ENCODE assay signal across 8 cellular contexts in the genomic region with DNA sequence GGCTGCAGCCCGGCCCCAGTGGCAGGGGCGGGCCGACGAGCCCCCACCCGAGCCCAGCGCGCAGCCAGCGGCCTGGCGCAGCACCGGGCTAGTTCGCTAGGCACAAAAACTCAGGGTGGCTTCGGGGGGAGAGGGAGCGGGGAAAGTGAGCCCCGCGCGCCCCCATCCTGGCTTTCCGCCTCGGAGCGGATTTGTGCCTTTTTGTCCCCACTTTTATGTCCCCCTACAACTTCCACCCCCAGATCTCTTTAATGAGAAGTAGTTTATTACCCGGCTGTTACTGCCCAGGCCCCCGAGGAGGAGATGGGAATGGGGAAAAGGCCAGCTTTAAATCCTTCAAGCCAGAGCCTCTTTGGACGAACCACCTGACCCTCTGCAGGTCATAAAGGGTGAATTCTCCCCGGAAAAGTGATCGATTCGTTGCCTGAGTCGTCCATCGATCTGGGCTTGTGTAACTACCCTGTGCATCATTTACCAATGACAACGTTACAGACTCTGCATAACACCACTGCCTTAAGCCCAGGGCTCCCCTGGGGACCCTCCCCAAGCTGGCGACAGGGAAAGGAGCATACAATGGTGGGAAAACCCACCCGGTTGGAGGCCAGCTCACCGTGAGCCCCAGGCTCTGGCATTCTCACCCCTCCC. TPM values are rescaled to one million over a fixed set of nuclear protein-coding genes. Genes with fewer than 3 reads are reported as not detected.
DNase-seq lines count a peak whose midpoint lies in the region; ATAC-seq and TF ChIP-seq lines count a peak whose summit lies in the region.

No MANE protein-coding gene starts in this region.

- H3K4me1 Mint-ChIP-seq in HFFc6 (ENCODE audit: low read depth) (peaks cover 70% of the 10 kb centered on the region), immature natural killer cell (peaks cover 13 to 18% of the 10 kb centered on the region in 2 donors)
- H3K4me1 Mint-ChIP-seq in activated naive CD8-positive, alpha-beta T cell treated with anti-CD3 and anti-CD28 coated beads, Interleukin-2, amount 10 ng/mL, durations not matched to agents 7 days and 5 days = peaks cover 7% of the 10 kb centered on the region

- H3K36me3 ChIP-seq in skeletal muscle tissue (ENCODE audit: control insufficient read depth in 3 of 3, insufficient read depth in 3 of 3, low read length in 3 of 3) = no peaks in the 10 kb centered on the region

- peak overlapping the region; percentile 7 for H3K27ac ChIP-seq in skeletal muscle tissue (ENCODE audit: low read depth, low read length)

- no peaks in the 10 kb centered on the region for H3K9me3 Mint-ChIP-seq in HFFc6
- no peaks in the 10 kb centered on the region for H3K9me3 Mint-ChIP-seq in activated naive CD8-positive, alpha-beta T cell treated with anti-CD3 and anti-CD28 coated beads, Interleukin-2, amount 10 ng/mL, durations not matched to agents 7 days and 5 days
- peaks cover 0 to 2% (median 0%) of the 10 kb centered on the region in 6 donors for H3K9me3 Mint-ChIP-seq in immature natural killer cell

- DNase-seq in HFFc6 = no peak
- DNase-seq in activated naive CD8-positive, alpha-beta T cell treated with anti-CD3 and anti-CD28 coated beads, Interleukin-2, amount 10 ng/mL, durations not matched to agents 7 days and 5 days = no peak
- no peak for DNase-seq in immature natural killer cell
- DNase-seq in NCI-H1105 (lab: John Stamatoyannopoulos, UW) = no peak
- no peak for DNase-seq in stimulated activated CD4-positive, alpha-beta T cell treated with anti-CD3 and anti-CD28 coated beads, Interleukin-4, amount 100 ng/mL, for 24 hours
- no peak for DNase-seq in occipital lobe (lab: John Stamatoyannopoulos, UW)

- no peaks in the 10 kb centered on the region for H3K27me3 ChIP-seq in skeletal muscle tissue (ENCODE audit: control insufficient read depth in 3 of 3, insufficient read depth in 3 of 3, low read length in 3 of 3)

- peak overlapping the region; percentile 36 for H3K27ac Mint-ChIP-seq in HFFc6
- H3K27ac Mint-ChIP-seq in activated naive CD8-positive, alpha-beta T cell treated with anti-CD3 and anti-CD28 coated beads, Interleukin-2, amount 10 ng/mL, durations not matched to agents 7 days and 5 days = no peak overlapping the region
- H3K27ac Mint-ChIP-seq in immature natural killer cell = no peak overlapping the region

- H3K9me3 ChIP-seq in skeletal muscle tissue (ENCODE audit: control insufficient read depth in 3 of 3, low read length in 3 of 3) = no peaks in the 10 kb centered on the region

- no peak for ATAC-seq in activated naive CD8-positive, alpha-beta T cell treated with anti-CD3 and anti-CD28 coated beads, Interleukin-2, amount 10 ng/mL, durations not matched to agents 7 days and 5 days (ENCODE audit: low read depth)
- no peak for ATAC-seq in HG02981 (IDR thresholded peaks at IDR 0.05; ENCODE audit: unreplicated experiment)

- POLR2A ChIA-PET in activated naive CD8-positive, alpha-beta T cell treated with anti-CD3 and anti-CD28 coated beads, Interleukin-2, amount 10 ng/mL, durations not matched to agents 7 days and 5 days (lab: Charles Lee) = no interaction called here

- H3K4me3 Mint-ChIP-seq in HFFc6 = peak overlapping the region; percentile 74
- peak overlapping the region; percentile 29 for H3K4me3 Mint-ChIP-seq in activated naive CD8-positive, alpha-beta T cell treated with anti-CD3 and anti-CD28 coated beads, Interleukin-2, amount 10 ng/mL, durations not matched to agents 7 days and 5 days
- H3K4me3 Mint-ChIP-seq in immature natural killer cell = peak overlapping the region; percentile 22 to 62 (median 51)

- H3K36me3 Mint-ChIP-seq in HFFc6 (ENCODE audit: low read depth) = no peaks in the 10 kb centered on the region
- no peaks in the 10 kb centered on the region for H3K36me3 Mint-ChIP-seq in activated naive CD8-positive, alpha-beta T cell treated with anti-CD3 and anti-CD28 coated beads, Interleukin-2, amount 10 ng/mL, durations not matched to agents 7 days and 5 days
- H3K36me3 Mint-ChIP-seq in immature natural killer cell = peaks cover 3 to 11% (median 9%) of the 10 kb centered on the region in 3 donors

- H3K4me1 ChIP-seq in skeletal muscle tissue (ENCODE audit: control insufficient read depth in 3 of 3, insufficient read depth in 3 of 3, low read length in 3 of 3) = peaks cover 48 to 50% (median 49%) of the 10 kb centered on the region in 3 donors

- no peak for TF ChIP-seq CTCF in HFFc6 (IDR thresholded peaks at IDR 0.05)

- H3K9ac ChIP-seq in skeletal muscle tissue (ENCODE audit: low read depth in 1 of 3, low read length in 3 of 3) = peak overlapping the region in 2 of 3 donors; percentile 39 to 54

- H3K27me3 Mint-ChIP-seq in HFFc6 (ENCODE audit: insufficient read depth) (no peaks in the 10 kb centered on the region; the same call in 1 of the 2 replicates), immature natural killer cell (ENCODE audit: low read depth in 3 of 3) (peaks cover 5 to 31% (median 18%) of the 10 kb centered on the region in 3 donors)
- peaks cover 51% of the 10 kb centered on the region for H3K27me3 Mint-ChIP-seq in activated naive CD8-positive, alpha-beta T cell treated with anti-CD3 and anti-CD28 coated beads, Interleukin-2, amount 10 ng/mL, durations not matched to agents 7 days and 5 days

- H3K4me3 ChIP-seq in skeletal muscle tissue (ENCODE audit: low read length in 3 of 3) = peak overlapping the region; percentile 18 to 67 (median 65)

RNA-seq across cellular contexts. Expression of a gene that starts 0.6 kb away (rescaled TPM):
- 100 to 1,000 TPM in 2 of 6 experiments, 10 to 100 TPM in 4; 75.5 to 113 (median 81.1) TPM for total RNA-seq in HFFc6 (2021; fragmentation: NEBNext Ultra II Directional; extraction: Animal tissue kit (Norgen Biotek cat#: 25700))
- 10 to 100 TPM; 14.8 to 16.0 TPM for total RNA-seq in activated naive CD8-positive, alpha-beta T cell treated with anti-CD3 and anti-CD28 coated beads, Interleukin-2, amount 10 ng/mL, durations not matched to agents 7 days and 5 days
- polyA plus RNA-seq in immature natural killer cell = under 1 TPM in 2 of 3 donors, not detected in 1; 0.07 to 0.43 TPM
- total RNA-seq in skeletal muscle tissue = 30.3 TPM
- total RNA-seq in occipital lobe = 8.7 TPM
